In genomic region chr14:68611611-68612010, GRCh38 we compare ENCODE assay signal across 22 cellular contexts.
DNase-seq lines count a peak whose midpoint lies in the region; ATAC-seq and TF ChIP-seq lines count a peak whose summit lies in the region.
"Had no signal": no experiment of that assay in that cellular context is flagged by ENCODE, and none has a peak within 500 bp of the region (broad histone marks: within the 10 kb centered on the region; RNA-seq: fewer than 3 reads in every experiment).

No MANE protein-coding gene starts in this region.

- TF ChIP-seq CTCF in VCaP (conservative IDR thresholded peaks at IDR 0.05) (no peak), esophagus muscularis mucosa (IDR thresholded peaks at IDR 0.05) (no peak), neural progenitor cell (IDR thresholded peaks at IDR 0.05) (no peak), suprapubic skin (IDR thresholded peaks at IDR 0.05) (no peak)

- no peaks in the 10 kb centered on the region for H3K79me2 ChIP-seq in neural progenitor cell (ENCODE audit: low read depth)

- peaks cover 12% of the 10 kb centered on the region for H3K36me3 Mint-ChIP-seq in neural progenitor cell

- no peaks in the 10 kb centered on the region for H3K27me3 ChIP-seq in esophagus muscularis mucosa
- H3K27me3 ChIP-seq in neural progenitor cell, result no peaks in the 10 kb centered on the region
- H3K27me3 ChIP-seq in suprapubic skin, result no peaks in the 10 kb centered on the region
- H3K27me3 ChIP-seq: MG63, testis had no signal

- WGBS in esophagus muscularis mucosa, result 67% methylated on average over 4 of the region's 4 CpGs
- WGBS in suprapubic skin, result 69% methylated on average over 4 of the region's 4 CpGs

- no peak overlapping the region for H3K9ac ChIP-seq in neural progenitor cell
- H3K9ac ChIP-seq: GM23248 had no signal

- H3K4me1 ChIP-seq in esophagus muscularis mucosa (peaks cover 23 to 37% (median 32%) of the 10 kb centered on the region in 4 donors), neural progenitor cell (peaks cover 28% of the 10 kb centered on the region), suprapubic skin (peaks cover 45% of the 10 kb centered on the region)

- no peak overlapping the region for H2AFZ ChIP-seq in neural progenitor cell (replicated peaks)
- H2AFZ ChIP-seq: PC-9 had no signal

- no peak for TF ChIP-seq POLR2A in esophagus muscularis mucosa (IDR thresholded peaks at IDR 0.05; ENCODE audit: low read depth)
- TF ChIP-seq POLR2A in suprapubic skin (IDR thresholded peaks at IDR 0.05), result no peak

- no peak overlapping the region for H3K4me2 ChIP-seq in neural progenitor cell
- H3K4me2 ChIP-seq: PC-9 had no signal

- H3K36me3 ChIP-seq in esophagus muscularis mucosa (no peaks in the 10 kb centered on the region), neural progenitor cell (peaks cover 11% of the 10 kb centered on the region), suprapubic skin (no peaks in the 10 kb centered on the region)
- H3K36me3 ChIP-seq: MG63 had no signal

- H3K9me3 ChIP-seq in esophagus muscularis mucosa, result peaks cover 0 to 23% (median 20%) of the 10 kb centered on the region in 4 donors
- H3K9me3 ChIP-seq in neural progenitor cell (ENCODE audit: low read depth), result peaks cover 10% of the 10 kb centered on the region
- H3K9me3 ChIP-seq in suprapubic skin, result peaks cover 10% of the 10 kb centered on the region
- H3K9me3 ChIP-seq: testis had no signal

- no peaks in the 10 kb centered on the region for H4K20me1 ChIP-seq in neural progenitor cell (ENCODE audit: low read depth)

- ATAC-seq in HG03520 (IDR thresholded peaks at IDR 0.05; ENCODE audit: unreplicated experiment) (no peak), HG02759 (IDR thresholded peaks at IDR 0.05; ENCODE audit: unreplicated experiment) (no peak)
- ATAC-seq: CD8-positive, alpha-beta T cell; HepG2 had no signal

- intact Hi-C loops in esophagus muscularis mucosa (cut with DNase I), result no loop called here

- H3K27ac ChIP-seq in VCaP (peak overlapping the region; percentile 43), esophagus muscularis mucosa (replicated peaks in 1 of 4) (peak overlapping the region; percentile 26 to 47 (median 35)), neural progenitor cell (no peak overlapping the region), suprapubic skin (peak overlapping the region; percentile 36)
- H3K27ac ChIP-seq: GM23248, PC-9 had no signal

- H3K4me1 Mint-ChIP-seq in neural progenitor cell, result peaks cover 18% of the 10 kb centered on the region

- DNase-seq in esophagus muscularis mucosa (ENCODE audit: extremely low spot score) (no peak), neural progenitor cell (ENCODE audit: low spot score) (no peak), suprapubic skin (ENCODE audit: low spot score in 2 of 2) (no peak), NCI-H82 (lab: John Stamatoyannopoulos, UW) (no peak)
- no peak for DNase-seq in effector CD4-positive, alpha-beta T cell
- DNase-seq: activated CD4-positive, CD25-positive, alpha-beta regulatory T cell; activated naive CD8-positive, alpha-beta T cell treated with anti-CD3 and anti-CD28 coated beads, Interleukin-2, amount 10 ng/mL, durations not matched to agents 7 days and 5 days; CD8-positive, alpha-beta T cell; effector memory CD4-positive, alpha-beta T cell; MG63; NCI-H1694; NCI-H2227 treated with DMSO at 0.1 percent for 48 hours; stimulated activated CD8-positive, alpha-beta memory T cell treated with anti-CD3 and anti-CD28 coated beads, Interleukin-4, amount 100 ng/mL, for 48 hours had no signal

- peak overlapping the region; percentile 37 for H3K27ac Mint-ChIP-seq in neural progenitor cell
- H3K27ac Mint-ChIP-seq: activated naive CD8-positive, alpha-beta T cell treated with anti-CD3 and anti-CD28 coated beads, Interleukin-2, amount 10 ng/mL, durations not matched to agents 7 days and 5 days; activated T-helper 1 cell treated with anti-CD3 and anti-CD28 coated beads, Interleukin-12 subunit alpha, Interleukin-12 subunit beta, Interleukin-2, Interleukin-4 antibody, amounts not matched to agents 30 ng/mL and 10 ng/mL and 1 ng/mL, durations not matched to agents 14 hours and 24 hours and 36 hours; CD8-positive, alpha-beta T cell; mesothelial cell of epicardium had no signal

- H3K4me3 Mint-ChIP-seq in neural progenitor cell, result no peak overlapping the region
- H3K4me3 Mint-ChIP-seq: activated naive CD8-positive, alpha-beta T cell treated with anti-CD3 and anti-CD28 coated beads, Interleukin-2, amount 10 ng/mL, durations not matched to agents 7 days and 5 days; activated T-helper 1 cell treated with anti-CD3 and anti-CD28 coated beads, Interleukin-12 subunit alpha, Interleukin-12 subunit beta, Interleukin-2, Interleukin-4 antibody, amounts not matched to agents 30 ng/mL and 10 ng/mL and 1 ng/mL, durations not matched to agents 14 hours and 24 hours and 36 hours; CD8-positive, alpha-beta T cell; mesothelial cell of epicardium had no signal

- H3K4me3 ChIP-seq in esophagus muscularis mucosa, result no peak overlapping the region
- no peak overlapping the region for H3K4me3 ChIP-seq in neural progenitor cell
- H3K4me3 ChIP-seq in suprapubic skin, result no peak overlapping the region
- H3K4me3 ChIP-seq: GM23248, MG63, PC-9, testis had no signal

- H3K27me3 Mint-ChIP-seq in neural progenitor cell (ENCODE audit: insufficient read depth, low read depth), result peaks cover 6% of the 10 kb centered on the region
- H3K27me3 Mint-ChIP-seq: activated naive CD8-positive, alpha-beta T cell treated with anti-CD3 and anti-CD28 coated beads, Interleukin-2, amount 10 ng/mL, durations not matched to agents 7 days and 5 days had no signal

- H3K9me3 Mint-ChIP-seq in neural progenitor cell, result peaks cover 31% of the 10 kb centered on the region

- TF ChIP-seq EP300 in esophagus muscularis mucosa (IDR thresholded peaks at IDR 0.05) (no peak), suprapubic skin (IDR thresholded peaks at IDR 0.05) (no peak)

- peaks cover 29% of the 10 kb centered on the region for H3F3A ChIP-seq in neural progenitor cell (ENCODE audit: low read depth)
